In the genomic region with DNA sequence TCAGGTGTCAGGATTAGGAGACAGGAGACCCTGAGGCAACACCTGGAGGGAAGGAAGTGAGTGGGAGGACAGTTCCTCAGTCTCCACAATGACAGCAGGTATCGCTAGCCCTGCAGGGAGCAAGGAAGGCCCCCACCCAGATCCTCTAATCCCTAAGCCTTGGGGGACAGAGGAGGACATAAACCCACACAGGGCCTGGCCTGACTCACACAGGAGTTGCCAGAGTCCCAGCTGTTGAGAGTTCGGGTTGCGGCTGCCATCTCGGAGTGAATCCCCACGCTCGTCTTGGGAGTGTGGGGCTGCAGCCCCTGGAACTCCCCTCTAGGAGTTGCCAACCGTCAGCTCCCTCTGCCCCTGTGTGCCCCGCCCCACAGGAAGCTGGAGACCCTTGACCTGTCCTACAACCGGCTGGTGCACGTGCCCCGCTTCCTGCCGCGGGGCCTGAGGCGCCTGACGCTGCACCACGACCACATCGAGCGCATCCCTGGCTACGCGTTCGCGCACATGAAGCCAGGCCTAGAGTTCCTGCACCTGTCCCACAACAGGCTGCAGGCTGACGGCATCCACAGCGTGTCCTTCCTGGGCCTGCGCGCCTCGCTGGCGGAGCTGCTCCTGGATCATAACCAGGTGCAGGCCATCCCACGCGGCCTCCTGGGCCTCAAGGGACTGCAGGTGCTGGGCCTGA, we compare ENCODE assay signal across 28 cellular contexts. TPM values are rescaled to one million over a fixed set of nuclear protein-coding genes. Genes with fewer than 3 reads are reported as not detected.
"Had no signal": no experiment of that assay in that cellular context is flagged by ENCODE, and none has a peak within 500 bp of the region (broad histone marks: within the 10 kb centered on the region; RNA-seq: fewer than 3 reads in every experiment).

No MANE protein-coding gene starts in this region.

- H3K36me3 ChIP-seq: cardiac muscle cell, heart left ventricle, pancreas, prostate gland had no signal

- H3K27ac Mint-ChIP-seq: activated CD4-positive, alpha-beta T cell treated with anti-CD3 and anti-CD28 coated beads for 36 hours; activated naive CD8-positive, alpha-beta T cell; brain; immature natural killer cell; nephron progenitor cell had no signal

- H3K4me1 Mint-ChIP-seq: activated CD4-positive, alpha-beta T cell treated with anti-CD3 and anti-CD28 coated beads for 36 hours; brain; immature natural killer cell had no signal

- H3K9me3 Mint-ChIP-seq: immature natural killer cell had no signal

- H3K27me3 ChIP-seq: cardiac muscle cell, foreskin keratinocyte, heart left ventricle, pancreas had no signal

- H3K27me3 Mint-ChIP-seq: activated CD4-positive, alpha-beta T cell treated with anti-CD3 and anti-CD28 coated beads for 36 hours; activated naive CD8-positive, alpha-beta T cell; brain had no signal

- H3K4me3 Mint-ChIP-seq: activated CD4-positive, alpha-beta T cell treated with anti-CD3 and anti-CD28 coated beads for 36 hours; activated naive CD8-positive, alpha-beta T cell; brain; immature natural killer cell; nephron progenitor cell had no signal

- H3K36me3 Mint-ChIP-seq: activated naive CD8-positive, alpha-beta T cell; brain; immature natural killer cell had no signal

- H3K4me3 ChIP-seq: cardiac muscle cell, heart left ventricle, pancreas, prostate gland had no signal

- DNase-seq: activated CD4-positive, alpha-beta T cell treated with anti-CD3 and anti-CD28 coated beads for 36 hours; activated CD4-positive, alpha-beta T cell treated with anti-CD3 and anti-CD28 coated beads, Interleukin-2, amount 50 U/mL, for 4 hours; activated CD4-positive, CD25-positive, alpha-beta regulatory T cell; activated effector memory CD4-positive, alpha-beta T cell treated with Interleukin-2 at 50 U/mL for 16 hours; activated naive CD4-positive, alpha-beta T cell treated with Interleukin-2 at 50 U/mL for 16 hours; aorta; foreskin keratinocyte; heart left ventricle; hypothalamus; immature natural killer cell; kidney; left colon; mammary epithelial cell; nephron progenitor cell; retina; stimulated activated CD4-positive, alpha-beta T cell treated with anti-CD3 and anti-CD28 coated beads, Interleukin-15, amount 100 ng/mL, for 24 hours; stimulated activated CD4-positive, alpha-beta T cell treated with anti-CD3 and anti-CD28 coated beads, Interleukin-2, amount 100 ng/mL, for 24 hours; stimulated activated naive CD4-positive, alpha-beta T cell; T-helper 2 cell; trophoblast cell had no signal

- H3K4me1 ChIP-seq: foreskin keratinocyte, pancreas, prostate gland had no signal

- H3K9me3 ChIP-seq: heart left ventricle, pancreas, prostate gland had no signal

- ATAC-seq: activated CD4-positive, alpha-beta T cell treated with anti-CD3 and anti-CD28 coated beads for 36 hours; esophagus mucosa; foreskin keratinocyte; heart left ventricle; left colon; pancreas had no signal

- H3K27ac ChIP-seq: cardiac muscle cell, foreskin keratinocyte, pancreas, prostate gland had no signal

RNA-seq across cellular contexts. Expression of a gene that starts 9.2 kb away (rescaled TPM):
- total RNA-seq: activated CD4-positive, alpha-beta T cell treated with anti-CD3 and anti-CD28 coated beads for 36 hours had no signal
- polyA plus RNA-seq: immature natural killer cell had no signal

RNA-seq across cellular contexts. Expression of a gene that starts 31.9 kb away (rescaled TPM):
- total RNA-seq: activated CD4-positive, alpha-beta T cell treated with anti-CD3 and anti-CD28 coated beads for 36 hours; esophagus mucosa; foreskin keratinocyte; kidney; liver; mammary epithelial cell; mucosa of gallbladder had no signal
- polyA plus RNA-seq: foreskin keratinocyte, heart left ventricle, immature natural killer cell, liver, mammary epithelial cell had no signal

RNA-seq across cellular contexts. Expression of a gene that starts 39.7 kb away (rescaled TPM):
- polyA plus RNA-seq: cardiac muscle cell had no signal
